14 cellular contexts compared by ENCODE assay signal in genomic region chr6:45619994-45620471, GRCh38.
A peak's percentile ranks its signal among the peaks of the same experiment; 100 is the strongest.
DNase-seq lines count a peak whose midpoint lies in the region; ATAC-seq and TF ChIP-seq lines count a peak whose summit lies in the region.
"Had no signal": no experiment of that assay in that cellular context is flagged by ENCODE, and none has a peak within 500 bp of the region (broad histone marks: within the 10 kb centered on the region; RNA-seq: fewer than 3 reads in every experiment).

No MANE protein-coding gene starts in this region.

- no peak overlapping the region for H3K4me2 ChIP-seq in mesenchymal stem cell (ENCODE audit: low read length, poor library complexity, severe bottlenecking)
- no peak overlapping the region for H3K4me2 ChIP-seq in PC-9
- H3K4me2 ChIP-seq: GM23338 had no signal

- peak; percentile 90 for ATAC-seq in activated T-helper 17 cell treated with anti-CD3 and anti-CD28 coated beads, Interleukin-2, amount 50 U/mL, for 72 hours (replicated peaks)
- no peak for ATAC-seq in GM21526 (IDR thresholded peaks at IDR 0.05; ENCODE audit: low FRiP score, unreplicated experiment)
- ATAC-seq: foreskin keratinocyte, GM23338 had no signal

- peak overlapping the region; percentile 55 to 61 for H3K18ac ChIP-seq in mesenchymal stem cell (ENCODE audit: low read depth in 1 of 2, low read length in 2 of 2)

- CTCF ChIA-PET in PC-9 (lab: Charles Lee): interaction anchor here (0.6 kb wide), 1 partner anchor 570 kb away, joined by 3 read pairs; no protein-coding TSS in a partner anchor

- H3K14ac ChIP-seq in mesenchymal stem cell (ENCODE audit: low read length in 2 of 2): peak overlapping the region in 1 of 2 experiments; percentile 7

- H2AFZ ChIP-seq in mesenchymal stem cell (ENCODE audit: low read depth, low read length) (no peak overlapping the region), PC-9 (no peak overlapping the region)
- H2AFZ ChIP-seq: GM23338 had no signal

- H4K8ac ChIP-seq in mesenchymal stem cell (ENCODE audit: low read length): peak overlapping the region; percentile 25

- H3K79me2 ChIP-seq in PC-9 (ENCODE audit: low read depth): no peaks in the 10 kb centered on the region

- no peak overlapping the region for H3K4me3 ChIP-seq in Jurkat, Clone E6-1 (ENCODE audit: low read length)
- no peak overlapping the region for H3K4me3 ChIP-seq in mesenchymal stem cell (ENCODE audit: insufficient read depth in 1 of 2, low read depth in 1 of 2, low read length in 2 of 2)
- H3K4me3 ChIP-seq in PC-9: no peak overlapping the region
- H3K4me3 ChIP-seq: GM23338, right atrium auricular region had no signal

- intact Hi-C loops in PC-9 (cut with micrococcal nuclease; ENCODE audit: unreplicated experiment): no loop called here

- H3K9ac ChIP-seq in mesenchymal stem cell (ENCODE audit: low read length): no peak overlapping the region

- H3K27ac ChIP-seq in mesenchymal stem cell (ENCODE audit: low read length, poor library complexity, severe bottlenecking): peak overlapping the region; percentile 40
- H3K27ac ChIP-seq in PC-9: no peak overlapping the region
- H3K27ac ChIP-seq: foreskin keratinocyte, right atrium auricular region, WERI-Rb-1 had no signal

- no peak overlapping the region for H2BK120ac ChIP-seq in mesenchymal stem cell (ENCODE audit: low read depth, low read length)

- no peaks in the 10 kb centered on the region; the same call in 1 of the 2 replicates for H4K20me1 ChIP-seq in PC-9 (ENCODE audit: insufficient read depth)

- peak overlapping the region; percentile 24 for H3K4me3 Mint-ChIP-seq in activated T-helper 17 cell treated with anti-CD3 and anti-CD28 coated beads, Interleukin-2, amount 50 U/mL, for 72 hours
- H3K4me3 Mint-ChIP-seq: GM23338 had no signal

- no peak overlapping the region for H2BK5ac ChIP-seq in mesenchymal stem cell (ENCODE audit: low read depth, low read length, poor library complexity, severe bottlenecking)

- H3K9me3 ChIP-seq in mesenchymal stem cell (ENCODE audit: control insufficient read depth, low read length) (no peaks in the 10 kb centered on the region), PC-9 (ENCODE audit: insufficient read depth, low read depth) (no peaks in the 10 kb centered on the region)
- H3K9me3 ChIP-seq: right atrium auricular region had no signal

- peaks cover 21% of the 10 kb centered on the region for H3K4me1 Mint-ChIP-seq in activated T-helper 17 cell treated with anti-CD3 and anti-CD28 coated beads, Interleukin-2, amount 50 U/mL, for 72 hours

- H3K9me3 Mint-ChIP-seq in activated T-helper 17 cell treated with anti-CD3 and anti-CD28 coated beads, Interleukin-2, amount 50 U/mL, for 72 hours: peaks cover 3% of the 10 kb centered on the region
- H3K9me3 Mint-ChIP-seq: GM23338 had no signal

- H3K9me2 ChIP-seq in PC-9 (ENCODE audit: insufficient read depth): no peaks in the 10 kb centered on the region

- H3K4me1 ChIP-seq in mesenchymal stem cell (ENCODE audit: control insufficient read depth, insufficient read depth, low read depth, low read length): peaks cover 3% of the 10 kb centered on the region
- H3K4me1 ChIP-seq in PC-9 (replicated peaks; ENCODE audit: insufficient read depth): peaks cover 7% of the 10 kb centered on the region
- H3K4me1 ChIP-seq: right atrium auricular region had no signal

- H2AK5ac ChIP-seq in mesenchymal stem cell (ENCODE audit: low read length, severe bottlenecking): peak overlapping the region; percentile 73

- H3F3A ChIP-seq in PC-9 (ENCODE audit: insufficient read depth, low read depth): peaks cover 8% of the 10 kb centered on the region; the same call in 1 of the 2 replicates

- H3K79me1 ChIP-seq in mesenchymal stem cell (replicated peaks; ENCODE audit: low read length, poor library complexity, severe bottlenecking): peaks cover 3% of the 10 kb centered on the region

- no peaks in the 10 kb centered on the region for H3K27me3 Mint-ChIP-seq in activated T-helper 17 cell treated with anti-CD3 and anti-CD28 coated beads, Interleukin-2, amount 50 U/mL, for 72 hours

- H4K91ac ChIP-seq in mesenchymal stem cell (ENCODE audit: low read length): no peak overlapping the region

- H3K27ac Mint-ChIP-seq in activated T-helper 17 cell treated with anti-CD3 and anti-CD28 coated beads, Interleukin-2, amount 50 U/mL, for 72 hours: peak overlapping the region; percentile 81
- H3K27ac Mint-ChIP-seq: GM23338 had no signal

- no peak for TF ChIP-seq CTCF in PC-9 (conservative IDR thresholded peaks at IDR 0.05)

- H3K4ac ChIP-seq in mesenchymal stem cell (ENCODE audit: low read depth in 1 of 2, low read length in 2 of 2): peak overlapping the region in 1 of 2 experiments; percentile 35

- no peaks in the 10 kb centered on the region for H3K36me3 Mint-ChIP-seq in activated T-helper 17 cell treated with anti-CD3 and anti-CD28 coated beads, Interleukin-2, amount 50 U/mL, for 72 hours (ENCODE audit: low read depth)

- no peak overlapping the region for H3K23ac ChIP-seq in mesenchymal stem cell (ENCODE audit: low read length in 2 of 2)

- no TSS peak for BruUV-seq in PC-9 (replicated peaks; lab: Mats Ljungman, UMichigan)

- WGBS in mesenchymal stem cell: 97% methylated on average over 2 of the region's 3 CpGs

- POLR2A ChIA-PET in PC-9 (lab: Charles Lee; ENCODE audit: unreplicated experiment): no interaction called here

- peak overlapping the region; percentile 65 to 90 for H2BK12ac ChIP-seq in mesenchymal stem cell (ENCODE audit: low read length in 2 of 2)

- H3K27me3 ChIP-seq in mesenchymal stem cell (ENCODE audit: control insufficient read depth in 1 of 2, insufficient read depth in 1 of 2, low read length in 2 of 2): no peaks in the 10 kb centered on the region
- H3K27me3 ChIP-seq in PC-9 (ENCODE audit: insufficient read depth, low read depth): no peaks in the 10 kb centered on the region
- H3K27me3 ChIP-seq: foreskin keratinocyte, right atrium auricular region had no signal

- no peak overlapping the region for H2BK15ac ChIP-seq in mesenchymal stem cell (ENCODE audit: low read depth, poor library complexity, severe bottlenecking)

- peak; percentile 70 for DNase-seq in Daoy (ENCODE audit: low read depth)
- peak; percentile 26 for DNase-seq in Jurkat, Clone E6-1 (ENCODE audit: low read depth, low spot score)
- DNase-seq in mesenchymal stem cell: peak; percentile 40
- no peak for DNase-seq in AG08396 (ENCODE audit: low spot score)
- DNase-seq in NCI-H187 treated with DMSO at 0.1 percent for 48 hours (lab: John Stamatoyannopoulos, UW): no peak
- no peak for DNase-seq in PC-9
- DNase-seq: DMS 273 treated with DMSO at 0.1 percent for 48 hours, mammary epithelial cell, WERI-Rb-1 had no signal

- H3K36me3 ChIP-seq in mesenchymal stem cell (ENCODE audit: control insufficient read depth in 1 of 2, insufficient read depth in 2 of 2, low read depth in 1 of 2, low read length in 2 of 2) (peaks cover 0 to 6% of the 10 kb centered on the region in 2 experiments), PC-9 (ENCODE audit: low read depth) (no peaks in the 10 kb centered on the region)
- H3K36me3 ChIP-seq: right atrium auricular region, WERI-Rb-1 had no signal

Comparison
In these comparisons a context has a peak if more than half of its experiments do, and no peak if none do; other contexts are left out.
1. DNase-seq: peak in Daoy (single experiment), Jurkat, Clone E6-1 (single experiment) and mesenchymal stem cell (single experiment); none in AG08396 (single experiment), NCI-H187 treated with DMSO at 0.1 percent for 48 hours (single experiment) and PC-9 (0 of 2).